ENCODE assay signal across 20 cellular contexts in genomic region chr16:76931186-76931585, GRCh38.
DNase-seq lines count a peak whose midpoint lies in the region; FAIRE-seq and TF ChIP-seq lines count a peak whose summit lies in the region.
"Had no signal": no experiment of that assay in that cellular context is flagged by ENCODE, and none has a peak within 500 bp of the region (broad histone marks: within the 10 kb centered on the region; RNA-seq: fewer than 3 reads in every experiment).

No MANE protein-coding gene starts in this region.

- no peak overlapping the region for H3K4me3 ChIP-seq in AG10803 (ENCODE audit: low read length)
- H3K4me3 ChIP-seq in epithelial cell of esophagus (ENCODE audit: low read length), result no peak overlapping the region
- no peak overlapping the region for H3K4me3 ChIP-seq in fibroblast of the aortic adventitia (ENCODE audit: low read depth, low read length)
- H3K4me3 ChIP-seq: HAP-1, Peyer's patch had no signal

- no peak for TF ChIP-seq CTCF in AG10803 (conservative IDR thresholded peaks at IDR 0.05; ENCODE audit: low read length)
- no peak for TF ChIP-seq CTCF in epithelial cell of esophagus (IDR thresholded peaks at IDR 0.05; ENCODE audit: insufficient read depth, low read depth, low read length, missing control alignments)
- TF ChIP-seq CTCF in fibroblast of the aortic adventitia (IDR thresholded peaks at IDR 0.05; ENCODE audit: insufficient read depth, low read length), result no peak
- no peak for TF ChIP-seq CTCF in D721Med (IDR thresholded peaks at IDR 0.05; ENCODE audit: insufficient read depth, missing control alignments)

- DNase-seq in AG10803 (ENCODE audit: low read depth) (peak; percentile 36), RPMI7951 (ENCODE audit: low read depth) (peak; percentile 47), epithelial cell of esophagus (ENCODE audit: low read depth) (peak; percentile 19), fibroblast of the aortic adventitia (ENCODE audit: low read depth) (peak; percentile 43), posterior vena cava (ENCODE audit: low spot score) (no peak), NCI-H1436 (lab: John Stamatoyannopoulos, UW) (no peak), D721Med (ENCODE audit: insufficient read length, low spot score) (no peak)
- DNase-seq in stimulated activated CD4-positive, alpha-beta T cell treated with anti-CD3 and anti-CD28 coated beads, Interleukin-15, amount 100 ng/mL, for 24 hours, result no peak
- DNase-seq: BE2C; CD4-positive, CD25-positive, alpha-beta regulatory T cell; COR-L47; Kasumi-1; MM.1S; NCI-H1092; NCI-H146; NCI-H2029 treated with DMSO at 0.1 percent for 48 hours; NCI-H2171 treated with DMSO at 0.1 percent for 48 hours; Peyer's patch had no signal

- intact Hi-C loops in posterior vena cava (cut with DNase I), result no loop called here

- no peak for FAIRE-seq in D721Med (lab: Jason Lieb, UNC)
- FAIRE-seq: G401.6 had no signal

Comparison
In these comparisons a context has a peak if more than half of its experiments do, and no peak if none do; other contexts are left out.
1. DNase-seq: peak in AG10803 (single experiment), RPMI7951 (single experiment), epithelial cell of esophagus (single experiment) and fibroblast of the aortic adventitia (single experiment); none in stimulated activated CD4-positive, alpha-beta T cell treated with anti-CD3 and anti-CD28 coated beads, Interleukin-15, amount 100 ng/mL, for 24 hours (single experiment), posterior vena cava (single experiment), NCI-H1436 (single experiment) and D721Med (single experiment).